Comparison of ENCODE assay signal across 1 cellular context in the genomic region with DNA sequence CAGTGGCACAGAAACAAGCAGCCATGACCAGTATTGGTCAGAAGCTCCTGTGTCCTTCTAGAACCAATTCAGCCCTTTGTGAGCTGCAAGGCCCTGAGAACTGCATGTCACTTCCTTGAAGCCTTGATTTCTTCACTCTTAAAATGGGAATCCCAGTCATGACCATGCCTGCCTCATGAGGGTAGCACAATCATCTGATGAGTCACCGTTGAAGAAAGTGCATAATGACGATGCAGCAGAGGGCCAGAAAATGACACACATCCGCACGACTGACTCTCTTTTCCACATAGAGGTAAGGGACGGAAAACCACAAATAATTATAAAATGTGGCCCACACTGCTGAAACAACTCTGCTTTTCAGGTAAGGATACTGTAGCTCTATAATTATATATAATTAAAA.
TF ChIP-seq lines count a peak whose summit lies in the region.

No MANE protein-coding gene starts in this region.

TF ChIP-seq in GM23338, 12 proteins besides CTCF, POLR2A, EP300 and RAD21:
- TF ChIP-seq, protein P1, sequence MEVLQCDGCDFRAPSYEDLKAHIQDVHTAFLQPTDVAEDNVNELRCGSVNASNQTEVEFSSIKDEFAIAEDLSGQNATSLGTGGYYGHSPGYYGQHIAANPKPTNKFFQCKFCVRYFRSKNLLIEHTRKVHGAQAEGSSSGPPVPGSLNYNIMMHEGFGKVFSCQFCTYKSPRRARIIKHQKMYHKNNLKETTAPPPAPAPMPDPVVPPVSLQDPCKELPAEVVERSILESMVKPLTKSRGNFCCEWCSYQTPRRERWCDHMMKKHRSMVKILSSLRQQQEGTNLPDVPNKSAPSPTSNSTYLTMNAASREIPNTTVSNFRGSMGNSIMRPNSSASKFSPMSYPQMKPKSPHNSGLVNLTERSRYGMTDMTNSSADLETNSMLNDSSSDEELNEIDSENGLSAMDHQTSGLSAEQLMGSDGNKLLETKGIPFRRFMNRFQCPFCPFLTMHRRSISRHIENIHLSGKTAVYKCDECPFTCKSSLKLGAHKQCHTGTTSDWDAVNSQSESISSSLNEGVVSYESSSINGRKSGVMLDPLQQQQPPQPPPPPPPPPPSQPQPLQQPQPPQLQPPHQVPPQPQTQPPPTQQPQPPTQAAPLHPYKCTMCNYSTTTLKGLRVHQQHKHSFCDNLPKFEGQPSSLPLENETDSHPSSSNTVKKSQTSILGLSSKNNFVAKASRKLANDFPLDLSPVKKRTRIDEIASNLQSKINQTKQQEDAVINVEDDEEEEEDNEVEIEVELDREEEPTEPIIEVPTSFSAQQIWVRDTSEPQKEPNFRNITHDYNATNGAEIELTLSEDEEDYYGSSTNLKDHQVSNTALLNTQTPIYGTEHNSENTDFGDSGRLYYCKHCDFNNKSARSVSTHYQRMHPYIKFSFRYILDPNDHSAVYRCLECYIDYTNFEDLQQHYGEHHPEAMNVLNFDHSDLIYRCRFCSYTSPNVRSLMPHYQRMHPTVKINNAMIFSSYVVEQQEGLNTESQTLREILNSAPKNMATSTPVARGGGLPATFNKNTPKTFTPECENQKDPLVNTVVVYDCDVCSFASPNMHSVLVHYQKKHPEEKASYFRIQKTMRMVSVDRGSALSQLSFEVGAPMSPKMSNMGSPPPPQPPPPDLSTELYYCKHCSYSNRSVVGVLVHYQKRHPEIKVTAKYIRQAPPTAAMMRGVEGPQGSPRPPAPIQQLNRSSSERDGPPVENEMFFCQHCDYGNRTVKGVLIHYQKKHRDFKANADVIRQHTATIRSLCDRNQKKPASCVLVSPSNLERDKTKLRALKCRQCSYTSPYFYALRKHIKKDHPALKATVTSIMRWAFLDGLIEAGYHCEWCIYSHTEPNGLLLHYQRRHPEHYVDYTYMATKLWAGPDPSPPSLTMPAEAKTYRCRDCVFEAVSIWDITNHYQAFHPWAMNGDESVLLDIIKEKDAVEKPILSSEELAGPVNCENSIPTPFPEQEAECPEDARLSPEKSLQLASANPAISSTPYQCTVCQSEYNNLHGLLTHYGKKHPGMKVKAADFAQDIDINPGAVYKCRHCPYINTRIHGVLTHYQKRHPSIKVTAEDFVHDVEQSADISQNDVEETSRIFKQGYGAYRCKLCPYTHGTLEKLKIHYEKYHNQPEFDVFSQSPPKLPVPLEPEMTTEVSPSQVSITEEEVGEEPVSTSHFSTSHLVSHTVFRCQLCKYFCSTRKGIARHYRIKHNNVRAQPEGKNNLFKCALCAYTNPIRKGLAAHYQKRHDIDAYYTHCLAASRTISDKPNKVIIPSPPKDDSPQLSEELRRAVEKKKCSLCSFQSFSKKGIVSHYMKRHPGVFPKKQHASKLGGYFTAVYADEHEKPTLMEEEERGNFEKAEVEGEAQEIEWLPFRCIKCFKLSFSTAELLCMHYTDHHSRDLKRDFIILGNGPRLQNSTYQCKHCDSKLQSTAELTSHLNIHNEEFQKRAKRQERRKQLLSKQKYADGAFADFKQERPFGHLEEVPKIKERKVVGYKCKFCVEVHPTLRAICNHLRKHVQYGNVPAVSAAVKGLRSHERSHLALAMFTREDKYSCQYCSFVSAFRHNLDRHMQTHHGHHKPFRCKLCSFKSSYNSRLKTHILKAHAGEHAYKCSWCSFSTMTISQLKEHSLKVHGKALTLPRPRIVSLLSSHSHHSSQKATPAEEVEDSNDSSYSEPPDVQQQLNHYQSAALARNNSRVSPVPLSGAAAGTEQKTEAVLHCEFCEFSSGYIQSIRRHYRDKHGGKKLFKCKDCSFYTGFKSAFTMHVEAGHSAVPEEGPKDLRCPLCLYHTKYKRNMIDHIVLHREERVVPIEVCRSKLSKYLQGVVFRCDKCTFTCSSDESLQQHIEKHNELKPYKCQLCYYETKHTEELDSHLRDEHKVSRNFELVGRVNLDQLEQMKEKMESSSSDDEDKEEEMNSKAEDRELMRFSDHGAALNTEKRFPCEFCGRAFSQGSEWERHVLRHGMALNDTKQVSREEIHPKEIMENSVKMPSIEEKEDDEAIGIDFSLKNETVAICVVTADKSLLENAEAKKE (CRISPR knock-in tag; IDR thresholded peaks at IDR 0.05) = no peak
- TF ChIP-seq ZNF114 (CRISPR knock-in tag; IDR thresholded peaks at IDR 0.05) (no peak), POLR2AphosphoS5 (IDR thresholded peaks at IDR 0.05; ENCODE audit: low read depth) (no peak), JUNB (IDR thresholded peaks at IDR 0.05; ENCODE audit: unreplicated experiment) (no peak), STAT1 (IDR thresholded peaks at IDR 0.05; ENCODE audit: unreplicated experiment) (no peak), EZH2phosphoT487 (IDR thresholded peaks at IDR 0.05; ENCODE audit: unreplicated experiment) (no peak), CREB1 (CRISPR knock-in tag; IDR thresholded peaks at IDR 0.05; ENCODE audit: low read depth) (no peak), EZH2 (IDR thresholded peaks at IDR 0.05; ENCODE audit: low read depth, unreplicated experiment) (no peak), NANOG (IDR thresholded peaks at IDR 0.05; ENCODE audit: borderline replicate concordance) (no peak), ZNF331 (CRISPR knock-in tag; IDR thresholded peaks at IDR 0.05; ENCODE audit: low read depth) (no peak)
- TF ChIP-seq, protein P2, sequence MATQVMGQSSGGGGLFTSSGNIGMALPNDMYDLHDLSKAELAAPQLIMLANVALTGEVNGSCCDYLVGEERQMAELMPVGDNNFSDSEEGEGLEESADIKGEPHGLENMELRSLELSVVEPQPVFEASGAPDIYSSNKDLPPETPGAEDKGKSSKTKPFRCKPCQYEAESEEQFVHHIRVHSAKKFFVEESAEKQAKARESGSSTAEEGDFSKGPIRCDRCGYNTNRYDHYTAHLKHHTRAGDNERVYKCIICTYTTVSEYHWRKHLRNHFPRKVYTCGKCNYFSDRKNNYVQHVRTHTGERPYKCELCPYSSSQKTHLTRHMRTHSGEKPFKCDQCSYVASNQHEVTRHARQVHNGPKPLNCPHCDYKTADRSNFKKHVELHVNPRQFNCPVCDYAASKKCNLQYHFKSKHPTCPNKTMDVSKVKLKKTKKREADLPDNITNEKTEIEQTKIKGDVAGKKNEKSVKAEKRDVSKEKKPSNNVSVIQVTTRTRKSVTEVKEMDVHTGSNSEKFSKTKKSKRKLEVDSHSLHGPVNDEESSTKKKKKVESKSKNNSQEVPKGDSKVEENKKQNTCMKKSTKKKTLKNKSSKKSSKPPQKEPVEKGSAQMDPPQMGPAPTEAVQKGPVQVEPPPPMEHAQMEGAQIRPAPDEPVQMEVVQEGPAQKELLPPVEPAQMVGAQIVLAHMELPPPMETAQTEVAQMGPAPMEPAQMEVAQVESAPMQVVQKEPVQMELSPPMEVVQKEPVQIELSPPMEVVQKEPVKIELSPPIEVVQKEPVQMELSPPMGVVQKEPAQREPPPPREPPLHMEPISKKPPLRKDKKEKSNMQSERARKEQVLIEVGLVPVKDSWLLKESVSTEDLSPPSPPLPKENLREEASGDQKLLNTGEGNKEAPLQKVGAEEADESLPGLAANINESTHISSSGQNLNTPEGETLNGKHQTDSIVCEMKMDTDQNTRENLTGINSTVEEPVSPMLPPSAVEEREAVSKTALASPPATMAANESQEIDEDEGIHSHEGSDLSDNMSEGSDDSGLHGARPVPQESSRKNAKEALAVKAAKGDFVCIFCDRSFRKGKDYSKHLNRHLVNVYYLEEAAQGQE (IDR thresholded peaks at IDR 0.05; ENCODE audit: unreplicated experiment) = no peak
- TF ChIP-seq, protein P3, sequence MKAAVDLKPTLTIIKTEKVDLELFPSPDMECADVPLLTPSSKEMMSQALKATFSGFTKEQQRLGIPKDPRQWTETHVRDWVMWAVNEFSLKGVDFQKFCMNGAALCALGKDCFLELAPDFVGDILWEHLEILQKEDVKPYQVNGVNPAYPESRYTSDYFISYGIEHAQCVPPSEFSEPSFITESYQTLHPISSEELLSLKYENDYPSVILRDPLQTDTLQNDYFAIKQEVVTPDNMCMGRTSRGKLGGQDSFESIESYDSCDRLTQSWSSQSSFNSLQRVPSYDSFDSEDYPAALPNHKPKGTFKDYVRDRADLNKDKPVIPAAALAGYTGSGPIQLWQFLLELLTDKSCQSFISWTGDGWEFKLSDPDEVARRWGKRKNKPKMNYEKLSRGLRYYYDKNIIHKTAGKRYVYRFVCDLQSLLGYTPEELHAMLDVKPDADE (IDR thresholded peaks at IDR 0.05) = no peak
